Comparison of ENCODE assay signal across 9 cellular contexts in genomic region chr16:71421911-71422310, GRCh38. TPM values are rescaled to one million over a fixed set of nuclear protein-coding genes. Genes with fewer than 3 reads are reported as not detected.
DNase-seq lines count a peak whose midpoint lies in the region; FAIRE-seq and TF ChIP-seq lines count a peak whose summit lies in the region.
"Had no signal": no experiment of that assay in that cellular context is flagged by ENCODE, and none has a peak within 500 bp of the region (broad histone marks: within the 10 kb centered on the region; RNA-seq: fewer than 3 reads in every experiment).

No MANE protein-coding gene starts in this region.

- H3K36me3 ChIP-seq in small intestine (ENCODE audit: control insufficient read depth in 2 of 2, insufficient read depth in 2 of 2, low read length in 2 of 2): no peaks in the 10 kb centered on the region

- H3K4me3 Mint-ChIP-seq in chondrocyte (ENCODE audit: unreplicated experiment): no peak overlapping the region
- H3K4me3 Mint-ChIP-seq: nephron had no signal

- H3K27ac Mint-ChIP-seq in chondrocyte (ENCODE audit: unreplicated experiment): no peak overlapping the region
- H3K27ac Mint-ChIP-seq: nephron had no signal

- H3K27me3 Mint-ChIP-seq in chondrocyte (ENCODE audit: low read depth): peaks cover 28% of the 10 kb centered on the region

- H3K27ac ChIP-seq in small intestine (ENCODE audit: low read depth in 1 of 2, low read length in 1 of 2): no peak overlapping the region
- no peak overlapping the region for H3K27ac ChIP-seq in dorsolateral prefrontal cortex

- no peak overlapping the region for H3K4me3 ChIP-seq in small intestine (ENCODE audit: low read depth in 1 of 2, low read length in 2 of 2)
- H3K4me3 ChIP-seq in dorsolateral prefrontal cortex: no peak overlapping the region

- no peaks in the 10 kb centered on the region for H3K36me3 Mint-ChIP-seq in chondrocyte (ENCODE audit: low read depth)

- peaks cover 3% of the 10 kb centered on the region for H3K9me3 Mint-ChIP-seq in chondrocyte (ENCODE audit: low read depth)

- peaks cover 7% of the 10 kb centered on the region for H3K4me1 Mint-ChIP-seq in chondrocyte (ENCODE audit: low read depth)
- H3K4me1 Mint-ChIP-seq: nephron had no signal

- H3K9me3 ChIP-seq in small intestine (ENCODE audit: control insufficient read depth, low read depth): no peaks in the 10 kb centered on the region

- peak; percentile 58 for DNase-seq in activated CD4-positive, alpha-beta T cell treated with anti-CD3 and anti-CD28 coated beads for 48 hours
- no peak for DNase-seq in activated CD4-positive, alpha-beta T cell treated with anti-CD3 and anti-CD28 coated beads for 1 hour
- DNase-seq in NCI-H146 treated with DMSO at 0.1 percent for 48 hours (lab: John Stamatoyannopoulos, UW; ENCODE audit: unreplicated experiment): peak; percentile 2
- peak; percentile 32 for DNase-seq in chondrocyte (ENCODE audit: low spot score)
- DNase-seq in small intestine: peak; percentile 25
- DNase-seq in dorsolateral prefrontal cortex: no peak
- DNase-seq in effector CD4-positive, alpha-beta T cell: no peak
- DNase-seq in H4 (ENCODE audit: low spot score): no peak

- H3K27me3 ChIP-seq in small intestine (ENCODE audit: control insufficient read depth in 2 of 2, insufficient read depth in 2 of 2, low read length in 2 of 2) (peaks cover 3 to 19% of the 10 kb centered on the region in 2 donors), dorsolateral prefrontal cortex (peaks cover 0 to 41% (median 22%) of the 10 kb centered on the region in 45 donors)

- FAIRE-seq in small intestine (lab: Jason Lieb, UNC): no peak

- 58 to 68% (median 65%) methylated on average over 4 of the region's 4 CpGs for WGBS in small intestine, 3 donors

- H3K4me1 ChIP-seq in small intestine (ENCODE audit: control insufficient read depth in 2 of 2, insufficient read depth in 1 of 2, low read depth in 1 of 2, low read length in 1 of 2): no peaks in the 10 kb centered on the region

- TF ChIP-seq CTCF in chondrocyte (IDR thresholded peaks at IDR 0.05) (peak; percentile 38), dorsolateral prefrontal cortex (IDR thresholded peaks at IDR 0.05 in 54 of 56, conservative IDR thresholded peaks at IDR 0.05 in 2 of 56; ENCODE audit: low read depth in 1 of 56, partially characterized antibody in 56 of 56) (no peak)

- intact Hi-C loops in dorsolateral prefrontal cortex (cut with DNase I): no loop called here

RNA-seq across cellular contexts. Expression of gene TLE7, which starts 19.9 kb away (rescaled TPM):
- not detected in 3 replicates for total RNA-seq in chondrocyte
- not detected for polyA plus RNA-seq in small intestine
- not detected for total RNA-seq in dorsolateral prefrontal cortex
- not detected in 2 replicates for total RNA-seq in H4 (2014; rRNA removed; shearing (Covaris generic))

RNA-seq across cellular contexts. Expression of gene ZNF23, which starts 40.1 kb away (rescaled TPM):
- total RNA-seq in chondrocyte (8.6 to 10.4 TPM (median 8.8 TPM) in 3 replicates), dorsolateral prefrontal cortex (10 to 100 TPM in 119 of 120 experiments, 1 to 10 TPM in 1; 9.3 to 23.1 (median 15.7) TPM)
- 1 to 10 TPM; 3.5 to 5.1 (median 4.7) TPM for polyA plus RNA-seq in small intestine
- total RNA-seq in H4 (2014; rRNA removed; shearing (Covaris generic)): 9.0 and 10.0 TPM in 2 replicates

Comparison
In these comparisons a context has a peak if more than half of its experiments do, and no peak if none do; other contexts are left out.
1. DNase-seq: peak in activated CD4-positive, alpha-beta T cell treated with anti-CD3 and anti-CD28 coated beads for 48 hours (single experiment), NCI-H146 treated with DMSO at 0.1 percent for 48 hours (single experiment), chondrocyte (single experiment) and small intestine (single experiment); none in activated CD4-positive, alpha-beta T cell treated with anti-CD3 and anti-CD28 coated beads for 1 hour (single experiment), dorsolateral prefrontal cortex (0 of 10), effector CD4-positive, alpha-beta T cell (single experiment) and H4 (single experiment).